17 cellular contexts compared by ENCODE assay signal in the genomic region with DNA sequence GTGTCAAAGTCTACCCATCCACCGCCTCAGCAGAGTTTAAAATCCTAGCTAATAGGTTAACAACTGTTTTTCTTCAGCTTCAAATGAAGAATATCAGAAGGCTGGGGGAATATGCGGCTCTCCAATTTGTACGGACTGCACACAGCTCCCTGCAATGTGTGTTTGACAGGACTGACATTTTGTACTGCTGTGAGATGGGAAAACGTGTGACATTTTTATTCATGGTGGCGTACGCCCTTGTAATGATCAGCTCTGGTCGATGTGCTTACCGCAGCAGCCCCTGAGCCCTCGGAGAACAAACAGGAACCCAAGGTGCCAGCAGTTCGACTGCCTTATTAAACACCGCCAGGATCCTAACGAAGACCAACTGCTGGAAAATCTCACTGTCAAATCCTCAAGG.
DNase-seq lines count a peak whose midpoint lies in the region; ATAC-seq and TF ChIP-seq lines count a peak whose summit lies in the region.
"Had no signal": no experiment of that assay in that cellular context is flagged by ENCODE, and none has a peak within 500 bp of the region (broad histone marks: within the 10 kb centered on the region; RNA-seq: fewer than 3 reads in every experiment).

No MANE protein-coding gene starts in this region.

- intact Hi-C loops in sciatic nerve (cut with DNase I), result no loop called here

- peak overlapping the region in 4 of 5 experiments; percentile 49 to 92 (median 78) for H3K27ac Mint-ChIP-seq in brain
- H3K27ac Mint-ChIP-seq: CD8-positive, alpha-beta T cell; IgD-negative memory B cell had no signal

- H3K9me3 ChIP-seq in ES-I3 (ENCODE audit: control insufficient read depth, insufficient read depth, low read length), result no peaks in the 10 kb centered on the region
- H3K9me3 ChIP-seq: A549, BE2C had no signal

- peaks cover 11% of the 10 kb centered on the region for H3K36me3 Mint-ChIP-seq in brain

- H3K4me1 ChIP-seq in ES-I3 (ENCODE audit: insufficient read depth, low read length), result peaks cover 29% of the 10 kb centered on the region
- H3K4me1 ChIP-seq: A549, BE2C had no signal

- no peaks in the 10 kb centered on the region for H3K36me3 ChIP-seq in ES-I3 (ENCODE audit: insufficient read depth, low read length)
- H3K36me3 ChIP-seq: BE2C had no signal

- ATAC-seq in sciatic nerve (no peak), HG02588 (IDR thresholded peaks at IDR 0.05; ENCODE audit: unreplicated experiment) (no peak), left lobe of liver (no peak)
- ATAC-seq: A549; CD8-positive, alpha-beta T cell; HCT116 had no signal

- peak overlapping the region; percentile 22; the same call in 1 of the 2 replicates for H3K9ac ChIP-seq in ES-I3 (ENCODE audit: low read depth, low read length)

- H3K4me3 Mint-ChIP-seq in brain, result peak overlapping the region in 2 of 5 experiments; percentile 10 to 16
- H3K4me3 Mint-ChIP-seq: CD8-positive, alpha-beta T cell; IgD-negative memory B cell had no signal

- no peaks in the 10 kb centered on the region for H3K27me3 Mint-ChIP-seq in brain
- H3K27me3 Mint-ChIP-seq: IgD-negative memory B cell had no signal

- TF ChIP-seq CTCF in brain (conservative IDR thresholded peaks at IDR 0.05), result no peak

- DNase-seq in islet precursor cell (peak; percentile 17), sciatic nerve (ENCODE audit: low spot score) (peak; percentile 12), iPS-NIHi7 (ENCODE audit: extremely low spot score) (no peak), left lobe of liver (ENCODE audit: low spot score) (no peak)
- DNase-seq: BE2C; CD8-positive, alpha-beta T cell; COR-L47; DMS153; DMS79 treated with DMSO at 0.1 percent for 48 hours; EL; GDM1 had no signal

- peaks cover 82% of the 10 kb centered on the region for H3K4me1 Mint-ChIP-seq in brain

- no peaks in the 10 kb centered on the region for H3K9me3 Mint-ChIP-seq in brain
- H3K9me3 Mint-ChIP-seq: CD8-positive, alpha-beta T cell; IgD-negative memory B cell had no signal

Comparison
In these comparisons a context has a peak if more than half of its experiments do, and no peak if none do; other contexts are left out.
1. DNase-seq: peak in islet precursor cell (single experiment) and sciatic nerve (single experiment); none in iPS-NIHi7 (single experiment) and left lobe of liver (single experiment).